In the genomic region with DNA sequence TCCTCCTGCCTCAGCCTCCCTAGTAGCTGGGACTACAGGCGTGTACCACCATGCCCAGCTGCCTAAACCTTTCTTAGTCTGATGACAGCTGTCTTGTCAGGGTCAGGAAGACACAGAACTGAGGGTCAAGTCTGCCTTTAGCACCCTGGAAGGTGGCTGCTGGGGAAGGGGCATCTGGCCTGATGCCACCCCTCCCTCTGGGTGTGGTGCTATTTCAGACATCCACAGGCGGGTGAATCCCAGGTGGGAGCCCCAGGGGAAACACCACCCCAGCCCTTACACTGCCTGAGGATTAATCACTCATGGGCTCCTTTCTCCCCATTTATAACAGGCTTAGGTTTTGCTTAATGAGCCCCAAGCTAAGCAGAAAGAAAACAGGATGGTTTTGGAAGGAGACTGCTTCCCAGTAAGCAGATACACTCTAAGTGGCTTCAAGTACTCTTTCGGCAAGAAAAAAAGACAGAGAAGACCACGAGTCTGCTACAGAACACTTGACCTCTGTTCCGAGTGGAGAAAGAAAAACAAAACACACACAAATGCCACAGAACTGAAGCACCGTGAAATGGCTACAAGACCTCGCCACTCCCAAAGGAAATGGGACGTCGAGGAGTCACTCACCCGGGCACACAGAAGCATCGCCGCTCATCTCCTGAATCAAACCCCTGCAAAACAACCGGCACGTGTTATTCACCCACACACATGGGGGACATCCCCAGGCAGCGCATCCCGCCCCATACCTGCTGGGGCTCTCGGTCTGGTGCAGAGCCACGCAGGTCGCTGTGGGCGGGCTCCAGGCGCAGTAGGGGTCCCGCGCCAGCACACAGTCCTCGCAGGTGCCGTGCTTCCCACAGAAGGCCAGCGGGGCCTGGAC, we compare ENCODE assay signal across 12 cellular contexts.
A peak's percentile ranks its signal among the peaks of the same experiment; 100 is the strongest.
DNase-seq lines count a peak whose midpoint lies in the region; ATAC-seq and TF ChIP-seq lines count a peak whose summit lies in the region.
"Had no signal": no experiment of that assay in that cellular context is flagged by ENCODE, and none has a peak within 500 bp of the region (broad histone marks: within the 10 kb centered on the region; RNA-seq: fewer than 3 reads in every experiment).

No MANE protein-coding gene starts in this region.

- ATAC-seq in WTC11, result no peak
- peak; percentile 7 for ATAC-seq in foreskin keratinocyte
- ATAC-seq in stimulated activated naive B cell treated with anti-CD40 and anti-IgM and Interleukin-4, amounts not matched to agents 10 μg/mL and 1 μg/mL and 100 μg/mL, for 72 hours (replicated peaks), result no peak
- no peak for ATAC-seq in HG02623 (IDR thresholded peaks at IDR 0.05; ENCODE audit: unreplicated experiment)
- ATAC-seq in stimulated activated memory B cell treated with anti-CD40 and anti-IgM and Interleukin-4, amounts not matched to agents 10 μg/mL and 1 μg/mL and 100 μg/mL, for 72 hours, result no peak
- ATAC-seq: pancreas had no signal

- no peaks in the 10 kb centered on the region for H3K4me1 ChIP-seq in foreskin keratinocyte
- peaks cover 0 to 1% (median 0%) of the 10 kb centered on the region in 4 donors for H3K4me1 ChIP-seq in sigmoid colon
- H3K4me1 ChIP-seq: pancreas, SJSA1, tibial artery had no signal

- H3K36me3 Mint-ChIP-seq in activated naive CD4-positive, alpha-beta T cell treated with anti-CD3 and anti-CD28 coated beads, Interleukin-2, amount 10 ng/mL, durations not matched to agents 7 days and 5 days, result peaks cover 73% of the 10 kb centered on the region
- H3K36me3 Mint-ChIP-seq in WTC11, result peaks cover 50% of the 10 kb centered on the region
- peaks cover 61 to 82% of the 10 kb centered on the region in 2 donors for H3K36me3 Mint-ChIP-seq in stimulated activated naive B cell treated with anti-CD40 and anti-IgM and Interleukin-4, amounts not matched to agents 10 μg/mL and 1 μg/mL and 100 μg/mL, for 72 hours
- H3K36me3 Mint-ChIP-seq in stimulated activated memory B cell treated with anti-CD40 and anti-IgM and Interleukin-4, amounts not matched to agents 10 μg/mL and 1 μg/mL and 100 μg/mL, for 72 hours, result peaks cover 90% of the 10 kb centered on the region

- H3K36me3 ChIP-seq in sigmoid colon, result peaks cover 0 to 22% (median 0%) of the 10 kb centered on the region in 4 donors
- H3K36me3 ChIP-seq: SJSA1 had no signal

- no peak overlapping the region for H3K27ac ChIP-seq in foreskin keratinocyte
- no peak overlapping the region for H3K27ac ChIP-seq in sigmoid colon
- H3K27ac ChIP-seq: pancreas, SJSA1, tibial artery had no signal

- no peaks in the 10 kb centered on the region for H3K27me3 Mint-ChIP-seq in activated naive CD4-positive, alpha-beta T cell treated with anti-CD3 and anti-CD28 coated beads, Interleukin-2, amount 10 ng/mL, durations not matched to agents 7 days and 5 days
- no peaks in the 10 kb centered on the region for H3K27me3 Mint-ChIP-seq in WTC11 (ENCODE audit: low read depth)
- H3K27me3 Mint-ChIP-seq in stimulated activated naive B cell treated with anti-CD40 and anti-IgM and Interleukin-4, amounts not matched to agents 10 μg/mL and 1 μg/mL and 100 μg/mL, for 72 hours, result no peaks in the 10 kb centered on the region
- no peaks in the 10 kb centered on the region for H3K27me3 Mint-ChIP-seq in stimulated activated memory B cell treated with anti-CD40 and anti-IgM and Interleukin-4, amounts not matched to agents 10 μg/mL and 1 μg/mL and 100 μg/mL, for 72 hours

- CTCF ChIA-PET in activated naive CD4-positive, alpha-beta T cell treated with anti-CD3 and anti-CD28 coated beads, Interleukin-2, amount 10 ng/mL, durations not matched to agents 7 days and 5 days (lab: Charles Lee), result interaction anchor here (1.9 kb wide), 1 partner anchor 168 kb away, joined by 9 read pairs; no protein-coding TSS in a partner anchor
- CTCF ChIA-PET in WTC11 (lab: Charles Lee), result interaction anchor here (2.4 kb wide), 1 partner anchor 168 kb away, joined by 7 read pairs; no protein-coding TSS in a partner anchor

- H3K9me3 ChIP-seq in sigmoid colon, result no peaks in the 10 kb centered on the region
- H3K9me3 ChIP-seq: pancreas, SJSA1, tibial artery had no signal

- no peak overlapping the region for H3K4me3 ChIP-seq in sigmoid colon
- H3K4me3 ChIP-seq: pancreas, SJSA1, tibial artery had no signal

- no peak for TF ChIP-seq EP300 in sigmoid colon (IDR thresholded peaks at IDR 0.05)

- no peak overlapping the region for H3K4me3 Mint-ChIP-seq in activated naive CD4-positive, alpha-beta T cell treated with anti-CD3 and anti-CD28 coated beads, Interleukin-2, amount 10 ng/mL, durations not matched to agents 7 days and 5 days
- no peak overlapping the region for H3K4me3 Mint-ChIP-seq in WTC11
- no peak overlapping the region for H3K4me3 Mint-ChIP-seq in stimulated activated naive B cell treated with anti-CD40 and anti-IgM and Interleukin-4, amounts not matched to agents 10 μg/mL and 1 μg/mL and 100 μg/mL, for 72 hours
- H3K4me3 Mint-ChIP-seq in stimulated activated memory B cell treated with anti-CD40 and anti-IgM and Interleukin-4, amounts not matched to agents 10 μg/mL and 1 μg/mL and 100 μg/mL, for 72 hours, result no peak overlapping the region

- DNase-seq in activated naive CD4-positive, alpha-beta T cell treated with anti-CD3 and anti-CD28 coated beads, Interleukin-2, amount 10 ng/mL, durations not matched to agents 7 days and 5 days, result no peak
- DNase-seq in activated naive CD4-positive, alpha-beta T cell (lab: John Stamatoyannopoulos, UW), result no peak
- DNase-seq in WTC11 (ENCODE audit: low spot score) (no peak), foreskin keratinocyte (no peak), sigmoid colon (no peak)
- DNase-seq in stimulated activated naive B cell treated with anti-CD40 and anti-IgM and Interleukin-4, amounts not matched to agents 10 μg/mL and 1 μg/mL and 100 μg/mL, for 72 hours, result no peak
- DNase-seq: stimulated activated CD4-positive, alpha-beta T cell treated with anti-CD3 and anti-CD28 coated beads, Interleukin-12 subunit alpha, Interleukin-12 subunit beta, amount 100 ng/mL, for 4 hours; tibial artery had no signal

- peaks cover 56% of the 10 kb centered on the region for H3K4me1 Mint-ChIP-seq in activated naive CD4-positive, alpha-beta T cell treated with anti-CD3 and anti-CD28 coated beads, Interleukin-2, amount 10 ng/mL, durations not matched to agents 7 days and 5 days
- peaks cover 3% of the 10 kb centered on the region for H3K4me1 Mint-ChIP-seq in WTC11
- H3K4me1 Mint-ChIP-seq in stimulated activated naive B cell treated with anti-CD40 and anti-IgM and Interleukin-4, amounts not matched to agents 10 μg/mL and 1 μg/mL and 100 μg/mL, for 72 hours, result peaks cover 31 to 55% of the 10 kb centered on the region in 2 donors
- H3K4me1 Mint-ChIP-seq in stimulated activated memory B cell treated with anti-CD40 and anti-IgM and Interleukin-4, amounts not matched to agents 10 μg/mL and 1 μg/mL and 100 μg/mL, for 72 hours, result peaks cover 53% of the 10 kb centered on the region

- H3K9me3 Mint-ChIP-seq in activated naive CD4-positive, alpha-beta T cell treated with anti-CD3 and anti-CD28 coated beads, Interleukin-2, amount 10 ng/mL, durations not matched to agents 7 days and 5 days, result no peaks in the 10 kb centered on the region
- H3K9me3 Mint-ChIP-seq in WTC11, result no peaks in the 10 kb centered on the region
- H3K9me3 Mint-ChIP-seq in stimulated activated naive B cell treated with anti-CD40 and anti-IgM and Interleukin-4, amounts not matched to agents 10 μg/mL and 1 μg/mL and 100 μg/mL, for 72 hours, result no peaks in the 10 kb centered on the region
- no peaks in the 10 kb centered on the region for H3K9me3 Mint-ChIP-seq in stimulated activated memory B cell treated with anti-CD40 and anti-IgM and Interleukin-4, amounts not matched to agents 10 μg/mL and 1 μg/mL and 100 μg/mL, for 72 hours

- TF ChIP-seq CTCF in WTC11 (IDR thresholded peaks at IDR 0.05) (no peak), foreskin keratinocyte (conservative IDR thresholded peaks at IDR 0.05) (no peak), sigmoid colon (IDR thresholded peaks at IDR 0.05) (no peak)

- POLR2A ChIA-PET in WTC11 (lab: Charles Lee), result no interaction called here

- TF ChIP-seq POLR2A in sigmoid colon (IDR thresholded peaks at IDR 0.05), result no peak

- intact Hi-C loops in sigmoid colon (cut with DNase I), result loop anchor here (10.0 kb wide), 1 partner anchor 164 kb away; no protein-coding TSS in a partner anchor

- H3K27me3 ChIP-seq in foreskin keratinocyte (no peaks in the 10 kb centered on the region), sigmoid colon (no peaks in the 10 kb centered on the region)
- H3K27me3 ChIP-seq: pancreas, SJSA1, tibial artery had no signal

- peak overlapping the region; percentile 71 for H3K27ac Mint-ChIP-seq in activated naive CD4-positive, alpha-beta T cell treated with anti-CD3 and anti-CD28 coated beads, Interleukin-2, amount 10 ng/mL, durations not matched to agents 7 days and 5 days
- peak overlapping the region; percentile 18 for H3K27ac Mint-ChIP-seq in WTC11
- peak overlapping the region; percentile 42 for H3K27ac Mint-ChIP-seq in stimulated activated naive B cell treated with anti-CD40 and anti-IgM and Interleukin-4, amounts not matched to agents 10 μg/mL and 1 μg/mL and 100 μg/mL, for 72 hours
- H3K27ac Mint-ChIP-seq in stimulated activated memory B cell treated with anti-CD40 and anti-IgM and Interleukin-4, amounts not matched to agents 10 μg/mL and 1 μg/mL and 100 μg/mL, for 72 hours, result no peak overlapping the region

- WGBS in sigmoid colon, 2 donors, result 90 to 91% methylated on average over 26 of the region's 26 CpGs

TF ChIP-seq in WTC11, 78 proteins besides CTCF, POLR2A, EP300 and RAD21 (continues in another document):
- TF ChIP-seq FOXP1 (CRISPR knock-in tag; IDR thresholded peaks at IDR 0.05; ENCODE audit: borderline replicate concordance) (no peak), ZNF263 (CRISPR knock-in tag; IDR thresholded peaks at IDR 0.05; ENCODE audit: low read depth) (no peak), TEAD4 (CRISPR knock-in tag; IDR thresholded peaks at IDR 0.05) (no peak), SOX15 (CRISPR knock-in tag; IDR thresholded peaks at IDR 0.05) (no peak)
- TF ChIP-seq, protein P1, sequence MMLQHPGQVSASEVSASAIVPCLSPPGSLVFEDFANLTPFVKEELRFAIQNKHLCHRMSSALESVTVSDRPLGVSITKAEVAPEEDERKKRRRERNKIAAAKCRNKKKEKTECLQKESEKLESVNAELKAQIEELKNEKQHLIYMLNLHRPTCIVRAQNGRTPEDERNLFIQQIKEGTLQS (CRISPR knock-in tag; conservative IDR thresholded peaks at IDR 0.05), result no peak
